In genomic region chr9:132079391-132080071, GRCh38 we compare ENCODE assay signal across 8 cellular contexts. TPM values are rescaled to one million over a fixed set of nuclear protein-coding genes. Genes with fewer than 3 reads are reported as not detected.
DNase-seq lines count a peak whose midpoint lies in the region; ATAC-seq and TF ChIP-seq lines count a peak whose summit lies in the region.

MED27 (minus strand) TSS chr9:132079867; CDS start chr9:132079844, 23 bp downstream.

- peak within 1 kb of the TSS; percentile 99 for H3K4me3 Mint-ChIP-seq in activated CD4-positive, alpha-beta T cell treated with anti-CD3 and anti-CD28 coated beads, Interleukin-2, amount 10 ng/mL, durations not matched to agents 24 days and 14 days

- H3K36me3 Mint-ChIP-seq in activated CD4-positive, alpha-beta T cell treated with anti-CD3 and anti-CD28 coated beads, Interleukin-2, amount 10 ng/mL, durations not matched to agents 24 days and 14 days (ENCODE audit: low read depth), result peaks cover 26% of the 10 kb centered on the region

- ATAC-seq in GM19043 (IDR thresholded peaks at IDR 0.05; ENCODE audit: low read depth, unreplicated experiment), result peak; percentile 89
- ATAC-seq in HG03457 (IDR thresholded peaks at IDR 0.05; ENCODE audit: unreplicated experiment), result peak; percentile 77

- H3K9me3 Mint-ChIP-seq in activated CD4-positive, alpha-beta T cell treated with anti-CD3 and anti-CD28 coated beads, Interleukin-2, amount 10 ng/mL, durations not matched to agents 24 days and 14 days, result no peaks in the 10 kb centered on the region

- DNase-seq in AG10803 (ENCODE audit: low read depth) (peak; percentile 83), NCI-H526 treated with DMSO at 0.1 percent for 48 hours (lab: John Stamatoyannopoulos, UW) (peak; percentile 49), dedifferentiated amniotic fluid mesenchymal stem cell (ENCODE audit: extremely low spot score) (peak; percentile 97), left kidney (ENCODE audit: low read depth, low spot score) (peak; percentile 97)
- DNase-seq in activated CD4-positive, alpha-beta T cell treated with anti-CD3 and anti-CD28 coated beads, Interleukin-2, amount 10 ng/mL, durations not matched to agents 24 days and 14 days, result peak; percentile 98
- peak; percentile 94 for DNase-seq in stimulated activated CD4-positive, alpha-beta T cell treated with anti-CD3 and anti-CD28 coated beads, Interleukin-1b, Interleukin-23, amount 100 ng/mL, for 48 hours

- peaks cover 35% of the 10 kb centered on the region for H3K4me1 Mint-ChIP-seq in activated CD4-positive, alpha-beta T cell treated with anti-CD3 and anti-CD28 coated beads, Interleukin-2, amount 10 ng/mL, durations not matched to agents 24 days and 14 days

- intact Hi-C loops in activated CD4-positive, alpha-beta T cell treated with anti-CD3 and anti-CD28 coated beads, Interleukin-2, amount 10 ng/mL, durations not matched to agents 24 days and 14 days (cut with micrococcal nuclease), result loop anchor here (1.0 to 10.0 kb wide), 5 partner anchors 72 to 705 kb away; no protein-coding TSS in a partner anchor

- peak within 1 kb of the TSS; percentile 92 for H3K27ac Mint-ChIP-seq in activated CD4-positive, alpha-beta T cell treated with anti-CD3 and anti-CD28 coated beads, Interleukin-2, amount 10 ng/mL, durations not matched to agents 24 days and 14 days

- TF ChIP-seq CTCF in AG10803 (conservative IDR thresholded peaks at IDR 0.05; ENCODE audit: low read length), result no peak

- peaks cover 3% of the 10 kb centered on the region for H3K27me3 Mint-ChIP-seq in activated CD4-positive, alpha-beta T cell treated with anti-CD3 and anti-CD28 coated beads, Interleukin-2, amount 10 ng/mL, durations not matched to agents 24 days and 14 days

- peak within 1 kb of the TSS; percentile 93 for H3K4me3 ChIP-seq in AG10803 (ENCODE audit: low read length)

RNA-seq across cellular contexts. Expression of gene MED27, which starts in this region (rescaled TPM):
- total RNA-seq in activated CD4-positive, alpha-beta T cell treated with anti-CD3 and anti-CD28 coated beads, Interleukin-2, amount 10 ng/mL, durations not matched to agents 24 days and 14 days, result 40.9 and 41.8 TPM in 2 replicates

Comparison
In these comparisons a context has a peak if more than half of its experiments do, and no peak if none do; other contexts are left out.
1. Peak in every context shown above with its lines: DNase-seq, ATAC-seq and H3K4me3 ChIP-seq.